ENCODE assay signal across 8 cellular contexts in the genomic region with DNA sequence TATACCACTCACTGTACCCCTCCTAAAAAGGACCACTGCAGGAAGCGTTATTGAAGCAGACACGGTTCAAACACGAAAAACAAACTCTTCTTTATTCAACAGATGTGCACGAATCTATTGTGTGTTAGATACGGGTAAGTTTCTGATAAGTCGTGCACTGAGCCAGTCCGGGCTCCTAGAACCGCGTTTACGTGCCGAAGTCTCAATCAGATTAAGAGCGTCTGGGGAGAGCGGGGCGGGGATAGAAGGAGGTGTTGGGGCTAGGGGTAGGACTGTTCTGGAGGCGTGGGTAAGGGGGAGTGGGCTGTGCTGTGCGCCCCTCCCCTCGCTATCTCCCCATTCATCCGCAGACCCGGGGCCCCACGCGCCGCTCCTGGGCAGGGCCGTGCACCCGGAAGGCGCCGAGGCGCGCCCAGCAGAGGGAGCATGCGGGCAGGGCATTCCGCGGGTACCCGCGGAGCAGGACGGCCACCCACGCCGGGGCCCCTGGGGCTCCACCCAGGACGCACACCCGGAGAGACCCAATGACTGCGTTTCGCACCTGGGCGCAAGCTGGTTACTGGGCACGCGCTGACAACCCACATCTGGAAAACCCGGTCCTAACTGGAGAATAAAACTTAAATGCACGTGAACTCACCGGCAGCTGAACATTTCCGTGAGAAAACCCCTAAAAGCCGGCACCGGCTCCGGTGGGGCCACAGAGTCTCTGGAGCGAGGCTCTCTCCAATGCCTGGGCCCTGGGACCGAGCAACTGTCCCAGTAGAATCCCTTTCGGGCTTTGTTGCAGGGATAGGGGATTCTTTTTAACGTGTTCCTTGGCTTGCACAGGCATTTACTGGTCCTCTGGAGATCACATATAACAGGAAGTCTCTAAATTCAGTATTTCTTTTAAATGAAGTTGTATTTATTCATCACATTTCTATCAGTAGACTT. TPM values are rescaled to one million over a fixed set of nuclear protein-coding genes. Genes with fewer than 3 reads are reported as not detected.
DNase-seq lines count a peak whose midpoint lies in the region; ATAC-seq and TF ChIP-seq lines count a peak whose summit lies in the region.

No MANE protein-coding gene starts in this region.

- H3K27ac ChIP-seq in KMS-11, result peak overlapping the region; percentile 75
- peak overlapping the region; percentile 83 to 89 for H3K27ac ChIP-seq in ovary
- peak overlapping the region; percentile 96 to 100 (median 99) for H3K27ac ChIP-seq in thyroid gland

- no peaks in the 10 kb centered on the region for H4K20me1 ChIP-seq in KMS-11 (ENCODE audit: insufficient read depth)

- H3K9ac ChIP-seq in KMS-11, result peak overlapping the region; percentile 73

- no peaks in the 10 kb centered on the region for H3K36me3 Mint-ChIP-seq in activated naive CD8-positive, alpha-beta T cell

- H3K4me1 ChIP-seq in KMS-11 (ENCODE audit: low read depth, poor library complexity, severe bottlenecking) (peaks cover 12% of the 10 kb centered on the region), ovary (ENCODE audit: insufficient read depth) (no peaks in the 10 kb centered on the region), thyroid gland (peaks cover 9 to 24% of the 10 kb centered on the region in 2 donors)

- DNase-seq in G401 (ENCODE audit: low spot score) (peak; percentile 76), head of caudate nucleus (peak; percentile 62 to 94 (median 88)), ovary (peak; percentile 74 to 87 (median 81)), thyroid gland (peak; percentile 88 to 89)

- no peaks in the 10 kb centered on the region for H3K27me3 ChIP-seq in KMS-11 (ENCODE audit: insufficient read depth, low read depth)
- H3K27me3 ChIP-seq in ovary, result no peaks in the 10 kb centered on the region
- no peaks in the 10 kb centered on the region for H3K27me3 ChIP-seq in thyroid gland

- H3K4me2 ChIP-seq in KMS-11, result peak overlapping the region; percentile 72

- H3K9me3 ChIP-seq in ovary (no peaks in the 10 kb centered on the region), thyroid gland (no peaks in the 10 kb centered on the region)

- in situ Hi-C loops in G401 (cut with HindIII; ENCODE audit: low sequenced_read_pairs), result no loop called here

- H3K4me3 Mint-ChIP-seq in activated naive CD8-positive, alpha-beta T cell, result peak overlapping the region; percentile 91

- TF ChIP-seq CTCF in KMS-11 (conservative IDR thresholded peaks at IDR 0.05; ENCODE audit: low read depth, low read length) (peak; percentile 68), ovary (IDR thresholded peaks at IDR 0.05) (peak; percentile 54 to 86 (median 83)), thyroid gland (IDR thresholded peaks at IDR 0.05) (peak; percentile 51 to 93 (median 82))

- peaks cover 1% of the 10 kb centered on the region for H3K27me3 Mint-ChIP-seq in activated naive CD8-positive, alpha-beta T cell

- intact Hi-C loops in head of caudate nucleus (cut with DNase I), result loop anchor here (5.0 kb wide), 2 partner anchors 42 to 143 kb away; partner anchors contain the start of gene WEE1
- intact Hi-C loops in ovary (cut with DNase I), result loop anchor here in 3 of 4 donors (2.0 to 10.0 kb wide), 6 partner anchors 42 to 693 kb away; partner anchors contain the start of genes WEE1 (in 2 of the 3), ZNF143 (in 2 of the 3) and ADM (in 1 of the 3)
- intact Hi-C loops in thyroid gland (cut with DNase I), result loop anchor here (10.0 kb wide), 1 partner anchor 51 kb away; the partner anchor contains the start of gene SWAP70

- H3K4me3 ChIP-seq in KMS-11 (IDR thresholded peaks at IDR 0.05; ENCODE audit: insufficient read depth, low read depth, low read length), result no peak overlapping the region
- H3K4me3 ChIP-seq in ovary, result peak overlapping the region; percentile 39
- peak overlapping the region in 2 of 3 donors; percentile 21 to 33 for H3K4me3 ChIP-seq in thyroid gland (replicated peaks in 1 of 3)

- TF ChIP-seq EP300 in ovary (IDR thresholded peaks at IDR 0.05), result no peak

- ATAC-seq in GM21825 (IDR thresholded peaks at IDR 0.05; ENCODE audit: unreplicated experiment), result peak; percentile 64
- ATAC-seq in SK-N-SH treated with all-trans-retinoic acid at 6 μM for 48 hours, result peak; percentile 71

- peak; percentile 33 for TF ChIP-seq POLR2A in ovary (IDR thresholded peaks at IDR 0.05)
- TF ChIP-seq POLR2A in thyroid gland (IDR thresholded peaks at IDR 0.05), result peak in 1 of 2 donors; percentile 85

- no peaks in the 10 kb centered on the region for H3K79me2 ChIP-seq in KMS-11 (ENCODE audit: insufficient read depth, low read depth)

- no peaks in the 10 kb centered on the region for H3K9me3 Mint-ChIP-seq in activated naive CD8-positive, alpha-beta T cell (ENCODE audit: low read depth)

- 0 to 1% (median 1%) methylated on average over 50 to 54 of the region's 54 CpGs for WGBS in ovary, 3 donors
- 2 to 3% methylated on average over 26 to 29 of the region's 54 CpGs for WGBS in thyroid gland, 2 donors

- peak overlapping the region; percentile 83 for H2AFZ ChIP-seq in KMS-11 (ENCODE audit: low read depth)

- H3K36me3 ChIP-seq in KMS-11 (ENCODE audit: insufficient read depth) (no peaks in the 10 kb centered on the region), ovary (no peaks in the 10 kb centered on the region), thyroid gland (no peaks in the 10 kb centered on the region)

- peaks cover 34% of the 10 kb centered on the region for H3K4me1 Mint-ChIP-seq in activated naive CD8-positive, alpha-beta T cell (ENCODE audit: low read depth)

- peak overlapping the region; percentile 99 for H3K27ac Mint-ChIP-seq in activated naive CD8-positive, alpha-beta T cell

TF ChIP-seq in SK-N-SH treated with all-trans-retinoic acid at 6 μM for 48 hours, 23 proteins besides CTCF, POLR2A, EP300 and RAD21:
- no peak for TF ChIP-seq TOX (CRISPR knock-in tag; IDR thresholded peaks at IDR 0.05; ENCODE audit: borderline replicate concordance)
- no peak for TF ChIP-seq TCF4 (CRISPR knock-in tag; IDR thresholded peaks at IDR 0.05; ENCODE audit: borderline replicate concordance)
- TF ChIP-seq, protein P1, sequence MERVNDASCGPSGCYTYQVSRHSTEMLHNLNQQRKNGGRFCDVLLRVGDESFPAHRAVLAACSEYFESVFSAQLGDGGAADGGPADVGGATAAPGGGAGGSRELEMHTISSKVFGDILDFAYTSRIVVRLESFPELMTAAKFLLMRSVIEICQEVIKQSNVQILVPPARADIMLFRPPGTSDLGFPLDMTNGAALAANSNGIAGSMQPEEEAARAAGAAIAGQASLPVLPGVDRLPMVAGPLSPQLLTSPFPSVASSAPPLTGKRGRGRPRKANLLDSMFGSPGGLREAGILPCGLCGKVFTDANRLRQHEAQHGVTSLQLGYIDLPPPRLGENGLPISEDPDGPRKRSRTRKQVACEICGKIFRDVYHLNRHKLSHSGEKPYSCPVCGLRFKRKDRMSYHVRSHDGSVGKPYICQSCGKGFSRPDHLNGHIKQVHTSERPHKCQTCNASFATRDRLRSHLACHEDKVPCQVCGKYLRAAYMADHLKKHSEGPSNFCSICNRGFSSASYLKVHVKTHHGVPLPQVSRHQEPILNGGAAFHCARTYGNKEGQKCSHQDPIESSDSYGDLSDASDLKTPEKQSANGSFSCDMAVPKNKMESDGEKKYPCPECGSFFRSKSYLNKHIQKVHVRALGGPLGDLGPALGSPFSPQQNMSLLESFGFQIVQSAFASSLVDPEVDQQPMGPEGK (CRISPR knock-in tag; IDR thresholded peaks at IDR 0.05; ENCODE audit: borderline replicate concordance), result no peak
- TF ChIP-seq, protein P2, sequence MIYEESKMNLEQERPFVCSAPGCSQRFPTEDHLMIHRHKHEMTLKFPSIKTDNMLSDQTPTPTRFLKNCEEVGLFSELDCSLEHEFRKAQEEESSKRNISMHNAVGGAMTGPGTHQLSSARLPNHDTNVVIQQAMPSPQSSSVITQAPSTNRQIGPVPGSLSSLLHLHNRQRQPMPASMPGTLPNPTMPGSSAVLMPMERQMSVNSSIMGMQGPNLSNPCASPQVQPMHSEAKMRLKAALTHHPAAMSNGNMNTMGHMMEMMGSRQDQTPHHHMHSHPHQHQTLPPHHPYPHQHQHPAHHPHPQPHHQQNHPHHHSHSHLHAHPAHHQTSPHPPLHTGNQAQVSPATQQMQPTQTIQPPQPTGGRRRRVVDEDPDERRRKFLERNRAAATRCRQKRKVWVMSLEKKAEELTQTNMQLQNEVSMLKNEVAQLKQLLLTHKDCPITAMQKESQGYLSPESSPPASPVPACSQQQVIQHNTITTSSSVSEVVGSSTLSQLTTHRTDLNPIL (CRISPR knock-in tag; IDR thresholded peaks at IDR 0.05; ENCODE audit: low read depth), result no peak
- TF ChIP-seq ZNF70 (CRISPR knock-in tag; IDR thresholded peaks at IDR 0.05), result no peak
- no peak for TF ChIP-seq ZFP3 (CRISPR knock-in tag; IDR thresholded peaks at IDR 0.05)
- no peak for TF ChIP-seq ISL1 (CRISPR knock-in tag; IDR thresholded peaks at IDR 0.05)
- TF ChIP-seq GLIS3 (CRISPR knock-in tag; IDR thresholded peaks at IDR 0.05), result no peak
- no peak for TF ChIP-seq OSR1 (CRISPR knock-in tag; IDR thresholded peaks at IDR 0.05)
- no peak for TF ChIP-seq CSRNP3 (CRISPR knock-in tag; IDR thresholded peaks at IDR 0.05)
- TF ChIP-seq ZNF8 (CRISPR knock-in tag; IDR thresholded peaks at IDR 0.05), result no peak
- TF ChIP-seq CSDC2 (CRISPR knock-in tag; IDR thresholded peaks at IDR 0.05), result no peak
TF ChIP-seq in SK-N-SH treated with all-trans-retinoic acid at 6 μM for 48 hours: peak in this region for 0.

RNA-seq across cellular contexts. Expression of gene WEE1, which starts 40.6 kb away (rescaled TPM):
- 65.9 and 90.7 TPM in 2 replicates for total RNA-seq in G401 (2014; rRNA removed; shearing (Covaris generic))
- total RNA-seq in ovary (10 to 100 TPM; 10.5 to 55.4 (median 21.6) TPM), thyroid gland (10 to 100 TPM; 29.6 to 35.6 (median 32.5) TPM)
- polyA plus RNA-seq in ovary, result 10 to 100 TPM; 10.6 to 27.4 TPM

RNA-seq across cellular contexts. Expression of gene SWAP70, which starts 49.8 kb away (rescaled TPM):
- 28.9 and 45.9 TPM in 2 replicates for total RNA-seq in G401 (2014; rRNA removed; shearing (Covaris generic))
- 10 to 100 TPM; 14.1 to 23.7 (median 19.8) TPM for total RNA-seq in ovary
- 10 to 100 TPM; 14.5 to 23.0 TPM for polyA plus RNA-seq in ovary
- total RNA-seq in thyroid gland, result 10 to 100 TPM; 29.7 to 53.6 (median 38.8) TPM
